In genomic region chr4:56544573-56545131, GRCh38 we compare ENCODE assay signal across 1 cellular context.
TF ChIP-seq lines count a peak whose summit lies in the region.

No MANE protein-coding gene starts in this region.

TF ChIP-seq in HepG2, 621 proteins besides CTCF, POLR2A, EP300 and RAD21 (continued from another document and continues in another):
- TF ChIP-seq ZSCAN9 (CRISPR knock-in tag; IDR thresholded peaks at IDR 0.05; ENCODE audit: borderline replicate concordance) (peak; percentile 71), ZNF430 (CRISPR knock-in tag; IDR thresholded peaks at IDR 0.05) (no peak), KAT7 (CRISPR knock-in tag; IDR thresholded peaks at IDR 0.05; ENCODE audit: borderline replicate concordance) (peak; percentile 58; the same call in 1 of the 2 replicates), SAFB2 (CRISPR knock-in tag; IDR thresholded peaks at IDR 0.05; ENCODE audit: borderline replicate concordance, low read depth) (no peak; the same call in 1 of the 2 replicates), CBX5 (CRISPR knock-in tag; IDR thresholded peaks at IDR 0.05; ENCODE audit: borderline replicate concordance) (peak; percentile 87; the same call in 1 of the 2 replicates), SMAD3 (CRISPR knock-in tag; IDR thresholded peaks at IDR 0.05) (peak; percentile 71; the same call in 1 of the 2 replicates), ZNF597 (CRISPR knock-in tag; IDR thresholded peaks at IDR 0.05) (no peak), SYNCRIP (IDR thresholded peaks at IDR 0.05; ENCODE audit: insufficient read depth, low read depth, low read length) (no peak), HMG20A (CRISPR knock-in tag; IDR thresholded peaks at IDR 0.05; ENCODE audit: borderline replicate concordance) (peak; percentile 40; the same call in 1 of the 2 replicates), ELF3 (CRISPR knock-in tag; IDR thresholded peaks at IDR 0.05) (peak; percentile 78), ATAD3A (CRISPR knock-in tag; IDR thresholded peaks at IDR 0.05) (no peak), NRL (CRISPR knock-in tag; IDR thresholded peaks at IDR 0.05; ENCODE audit: borderline replicate concordance) (no peak), HINFP (CRISPR knock-in tag; IDR thresholded peaks at IDR 0.05; ENCODE audit: low read depth) (peak; percentile 57; the same call in 1 of the 2 replicates), ZNF777 (CRISPR knock-in tag; IDR thresholded peaks at IDR 0.05) (peak; percentile 80), ZNF225 (CRISPR knock-in tag; IDR thresholded peaks at IDR 0.05) (0 out of 2 replicates have a peak, but pooled peaks have one; percentile 43), FOXA3 (CRISPR knock-in tag; IDR thresholded peaks at IDR 0.05) (peak; percentile 51), ZNF788 (CRISPR knock-in tag; IDR thresholded peaks at IDR 0.05; ENCODE audit: borderline replicate concordance) (peak; percentile 70; the same call in 1 of the 2 replicates), ZNF784 (CRISPR knock-in tag; IDR thresholded peaks at IDR 0.05; ENCODE audit: borderline replicate concordance) (peak; percentile 33; the same call in 1 of the 2 replicates), JUN (CRISPR knock-in tag; IDR thresholded peaks at IDR 0.05) (0 out of 2 replicates have a peak, but pooled peaks have one; percentile 46), POGZ (CRISPR knock-in tag; IDR thresholded peaks at IDR 0.05) (peak; percentile 91), SPEN (CRISPR knock-in tag; IDR thresholded peaks at IDR 0.05; ENCODE audit: low read depth) (peak; percentile 88), ZNF644 (CRISPR knock-in tag; IDR thresholded peaks at IDR 0.05; ENCODE audit: low read depth) (peak; percentile 43; the same call in 1 of the 2 replicates), ZNF160 (CRISPR knock-in tag; IDR thresholded peaks at IDR 0.05) (peak; percentile 86), ZBTB38 (CRISPR knock-in tag; IDR thresholded peaks at IDR 0.05) (peak; percentile 68; the same call in 1 of the 2 replicates), ZBTB2 (CRISPR knock-in tag; IDR thresholded peaks at IDR 0.05; ENCODE audit: low read depth) (no peak), ZNF530 (CRISPR knock-in tag; IDR thresholded peaks at IDR 0.05; ENCODE audit: low read depth) (no peak), ZNF672 (CRISPR knock-in tag; IDR thresholded peaks at IDR 0.05) (no peak), KDM1A (CRISPR knock-in tag; IDR thresholded peaks at IDR 0.05) (no peak; the same call in 1 of the 2 replicates), ARID5B (CRISPR knock-in tag; IDR thresholded peaks at IDR 0.05) (peak; percentile 84), ZNF550 (CRISPR knock-in tag; IDR thresholded peaks at IDR 0.05; ENCODE audit: borderline replicate concordance) (0 out of 2 replicates have a peak, but pooled peaks have one; percentile 33), NR2F6 (IDR thresholded peaks at IDR 0.05) (no peak), NR2F6 (CRISPR knock-in tag; IDR thresholded peaks at IDR 0.05) (peak; percentile 25; the same call in 1 of the 2 replicates), HMGXB4 (CRISPR knock-in tag; IDR thresholded peaks at IDR 0.05; ENCODE audit: borderline replicate concordance in 1 of 2, low read depth in 1 of 2) (peak; percentile 98), NR2C2 (CRISPR knock-in tag; IDR thresholded peaks at IDR 0.05; ENCODE audit: borderline replicate concordance) (peak; percentile 46; the same call in 1 of the 2 replicates), ZNF782 (CRISPR knock-in tag; IDR thresholded peaks at IDR 0.05; ENCODE audit: borderline replicate concordance) (peak; percentile 47; the same call in 1 of the 2 replicates), BCL3 (CRISPR knock-in tag; IDR thresholded peaks at IDR 0.05) (peak; percentile 39; the same call in 1 of the 2 replicates)
- TF ChIP-seq, protein P1, sequence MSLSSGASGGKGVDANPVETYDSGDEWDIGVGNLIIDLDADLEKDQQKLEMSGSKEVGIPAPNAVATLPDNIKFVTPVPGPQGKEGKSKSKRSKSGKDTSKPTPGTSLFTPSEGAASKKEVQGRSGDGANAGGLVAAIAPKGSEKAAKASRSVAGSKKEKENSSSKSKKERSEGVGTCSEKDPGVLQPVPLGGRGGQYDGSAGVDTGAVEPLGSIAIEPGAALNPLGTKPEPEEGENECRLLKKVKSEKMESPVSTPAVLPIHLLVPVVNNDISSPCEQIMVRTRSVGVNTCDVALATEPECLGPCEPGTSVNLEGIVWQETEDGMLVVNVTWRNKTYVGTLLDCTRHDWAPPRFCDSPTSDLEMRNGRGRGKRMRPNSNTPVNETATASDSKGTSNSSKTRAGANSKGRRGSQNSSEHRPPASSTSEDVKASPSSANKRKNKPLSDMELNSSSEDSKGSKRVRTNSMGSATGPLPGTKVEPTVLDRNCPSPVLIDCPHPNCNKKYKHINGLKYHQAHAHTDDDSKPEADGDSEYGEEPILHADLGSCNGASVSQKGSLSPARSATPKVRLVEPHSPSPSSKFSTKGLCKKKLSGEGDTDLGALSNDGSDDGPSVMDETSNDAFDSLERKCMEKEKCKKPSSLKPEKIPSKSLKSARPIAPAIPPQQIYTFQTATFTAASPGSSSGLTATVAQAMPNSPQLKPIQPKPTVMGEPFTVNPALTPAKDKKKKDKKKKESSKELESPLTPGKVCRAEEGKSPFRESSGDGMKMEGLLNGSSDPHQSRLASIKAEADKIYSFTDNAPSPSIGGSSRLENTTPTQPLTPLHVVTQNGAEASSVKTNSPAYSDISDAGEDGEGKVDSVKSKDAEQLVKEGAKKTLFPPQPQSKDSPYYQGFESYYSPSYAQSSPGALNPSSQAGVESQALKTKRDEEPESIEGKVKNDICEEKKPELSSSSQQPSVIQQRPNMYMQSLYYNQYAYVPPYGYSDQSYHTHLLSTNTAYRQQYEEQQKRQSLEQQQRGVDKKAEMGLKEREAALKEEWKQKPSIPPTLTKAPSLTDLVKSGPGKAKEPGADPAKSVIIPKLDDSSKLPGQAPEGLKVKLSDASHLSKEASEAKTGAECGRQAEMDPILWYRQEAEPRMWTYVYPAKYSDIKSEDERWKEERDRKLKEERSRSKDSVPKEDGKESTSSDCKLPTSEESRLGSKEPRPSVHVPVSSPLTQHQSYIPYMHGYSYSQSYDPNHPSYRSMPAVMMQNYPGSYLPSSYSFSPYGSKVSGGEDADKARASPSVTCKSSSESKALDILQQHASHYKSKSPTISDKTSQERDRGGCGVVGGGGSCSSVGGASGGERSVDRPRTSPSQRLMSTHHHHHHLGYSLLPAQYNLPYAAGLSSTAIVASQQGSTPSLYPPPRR (CRISPR knock-in tag; IDR thresholded peaks at IDR 0.05; ENCODE audit: borderline replicate concordance): no peak
- TF ChIP-seq, protein P2, sequence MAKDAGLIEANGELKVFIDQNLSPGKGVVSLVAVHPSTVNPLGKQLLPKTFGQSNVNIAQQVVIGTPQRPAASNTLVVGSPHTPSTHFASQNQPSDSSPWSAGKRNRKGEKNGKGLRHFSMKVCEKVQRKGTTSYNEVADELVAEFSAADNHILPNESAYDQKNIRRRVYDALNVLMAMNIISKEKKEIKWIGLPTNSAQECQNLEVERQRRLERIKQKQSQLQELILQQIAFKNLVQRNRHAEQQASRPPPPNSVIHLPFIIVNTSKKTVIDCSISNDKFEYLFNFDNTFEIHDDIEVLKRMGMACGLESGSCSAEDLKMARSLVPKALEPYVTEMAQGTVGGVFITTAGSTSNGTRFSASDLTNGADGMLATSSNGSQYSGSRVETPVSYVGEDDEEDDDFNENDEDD (CRISPR knock-in tag; IDR thresholded peaks at IDR 0.05; ENCODE audit: borderline replicate concordance): peak; percentile 82
- TF ChIP-seq, protein P3, sequence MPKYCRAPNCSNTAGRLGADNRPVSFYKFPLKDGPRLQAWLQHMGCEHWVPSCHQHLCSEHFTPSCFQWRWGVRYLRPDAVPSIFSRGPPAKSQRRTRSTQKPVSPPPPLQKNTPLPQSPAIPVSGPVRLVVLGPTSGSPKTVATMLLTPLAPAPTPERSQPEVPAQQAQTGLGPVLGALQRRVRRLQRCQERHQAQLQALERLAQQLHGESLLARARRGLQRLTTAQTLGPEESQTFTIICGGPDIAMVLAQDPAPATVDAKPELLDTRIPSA (CRISPR knock-in tag; IDR thresholded peaks at IDR 0.05; ENCODE audit: borderline replicate concordance): no peak
- TF ChIP-seq, protein P4, sequence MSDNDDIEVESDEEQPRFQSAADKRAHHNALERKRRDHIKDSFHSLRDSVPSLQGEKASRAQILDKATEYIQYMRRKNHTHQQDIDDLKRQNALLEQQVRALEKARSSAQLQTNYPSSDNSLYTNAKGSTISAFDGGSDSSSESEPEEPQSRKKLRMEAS (IDR thresholded peaks at IDR 0.05): peak; percentile 94
